ENCODE assay signal across 12 cellular contexts in genomic region chr7:542131-542934, GRCh38. TPM values are rescaled to one million over a fixed set of nuclear protein-coding genes. Genes with fewer than 3 reads are reported as not detected.
A peak's percentile ranks its signal among the peaks of the same experiment; 100 is the strongest.
DNase-seq lines count a peak whose midpoint lies in the region; ATAC-seq and TF ChIP-seq lines count a peak whose summit lies in the region.
"Had no signal": no experiment of that assay in that cellular context is flagged by ENCODE, and none has a peak within 500 bp of the region (broad histone marks: within the 10 kb centered on the region; RNA-seq: fewer than 3 reads in every experiment).

No MANE protein-coding gene starts in this region.

- TF ChIP-seq CTCF in hepatocyte (IDR thresholded peaks at IDR 0.05; ENCODE audit: poor library complexity) (no peak), spleen (IDR thresholded peaks at IDR 0.05 in 8 of 11, conservative IDR thresholded peaks at IDR 0.05 in 3 of 11) (no peak)

- H3K9ac ChIP-seq in GM23248, result peak overlapping the region; percentile 65

- H3K9me3 ChIP-seq in GM23248 (ENCODE audit: low read depth) (no peaks in the 10 kb centered on the region), SJCRH30 (replicated peaks) (no peaks in the 10 kb centered on the region), hepatocyte (ENCODE audit: low read depth) (no peaks in the 10 kb centered on the region), spleen (peaks cover 0 to 12% (median 3%) of the 10 kb centered on the region in 8 donors)
- H3K9me3 ChIP-seq: ovary, transverse colon had no signal

- ATAC-seq in HG02623 (IDR thresholded peaks at IDR 0.05; ENCODE audit: unreplicated experiment) (no peak), HG02938 (IDR thresholded peaks at IDR 0.05; ENCODE audit: unreplicated experiment) (no peak)

- intact Hi-C loops in spleen (cut with DNase I; ENCODE audit: low total_unique reads), result no loop called here

- no peaks in the 10 kb centered on the region for H3K9me2 ChIP-seq in GM23248 (ENCODE audit: insufficient read depth)
- H3K9me2 ChIP-seq in hepatocyte (replicated peaks; ENCODE audit: insufficient read depth), result no peaks in the 10 kb centered on the region

- H3K4me3 ChIP-seq in GM23248 (no peak overlapping the region), SJCRH30 (no peak overlapping the region), hepatocyte (no peak overlapping the region), spleen (no peak overlapping the region)
- H3K4me3 ChIP-seq: ovary, transverse colon had no signal

- 67 to 79% methylated on average over 25 to 34 of the region's 34 CpGs for WGBS in GM23248 (ENCODE audit: low coverage in 1 of 2, low lambda C conversion rate in 2 of 2, missing lambda C conversion rate in 2 of 2), 2 experiments
- WGBS in hepatocyte (ENCODE audit: low lambda C conversion rate, missing lambda C conversion rate), result 79% methylated on average over 25 of the region's 34 CpGs
- WGBS in spleen, 5 donors, result 81 to 90% (median 85%) methylated on average over 29 to 34 of the region's 34 CpGs

- H3F3A ChIP-seq in GM23248 (ENCODE audit: insufficient read depth), result no peaks in the 10 kb centered on the region; the same call in none of the 2 replicates

- H3K27ac ChIP-seq in GM23248 (peak overlapping the region; percentile 73), SJCRH30 (peak overlapping the region; percentile 82), hepatocyte (peak overlapping the region; percentile 53), spleen (peak overlapping the region in 6 of 8 donors; percentile 38 to 72 (median 54))
- H3K27ac ChIP-seq: ovary, transverse colon had no signal

- DNase-seq in GM23248 (no peak), SJCRH30 (no peak), hepatocyte (ENCODE audit: low spot score) (no peak), spleen (no peak), KBM-7 (no peak)
- DNase-seq: activated T-cell treated with anti-CD3 and anti-CD28 coated beads for 4 hours, NCI-H524, ovary, T-helper 1 cell, transverse colon had no signal

- in situ Hi-C loops in GM23248 (cut with MboI) (no loop called here), KBM-7 (cut with MboI; ENCODE audit: low pct_unique_long_range_greater_than_20kb, low sequenced_read_pairs) (no loop called here)

- H3K79me2 ChIP-seq in GM23248 (ENCODE audit: insufficient read depth) (no peaks in the 10 kb centered on the region), hepatocyte (no peaks in the 10 kb centered on the region)

- H4K20me1 ChIP-seq in GM23248 (ENCODE audit: insufficient read depth), result no peaks in the 10 kb centered on the region
- H4K20me1 ChIP-seq in hepatocyte (ENCODE audit: insufficient read depth, poor library complexity, severe bottlenecking), result no peaks in the 10 kb centered on the region

- H3K27me3 ChIP-seq in GM23248 (replicated peaks; ENCODE audit: insufficient read depth) (no peaks in the 10 kb centered on the region), SJCRH30 (no peaks in the 10 kb centered on the region), hepatocyte (no peaks in the 10 kb centered on the region), spleen (replicated peaks in 1 of 7) (no peaks in the 10 kb centered on the region)
- H3K27me3 ChIP-seq: ovary, transverse colon had no signal

- H3K36me3 ChIP-seq in GM23248 (ENCODE audit: low read depth), result no peaks in the 10 kb centered on the region
- H3K36me3 ChIP-seq in SJCRH30, result no peaks in the 10 kb centered on the region
- no peaks in the 10 kb centered on the region for H3K36me3 ChIP-seq in hepatocyte (replicated peaks; ENCODE audit: insufficient read depth, low read depth)
- H3K36me3 ChIP-seq in spleen, result no peaks in the 10 kb centered on the region
- H3K36me3 ChIP-seq: ovary, transverse colon had no signal

- no peak for TF ChIP-seq POLR2A in spleen (IDR thresholded peaks at IDR 0.05)

- H3K4me1 ChIP-seq in GM23248 (ENCODE audit: insufficient read depth), result peaks cover 34% of the 10 kb centered on the region
- H3K4me1 ChIP-seq in SJCRH30, result peaks cover 28% of the 10 kb centered on the region
- peaks cover 38% of the 10 kb centered on the region for H3K4me1 ChIP-seq in hepatocyte (ENCODE audit: insufficient read depth)
- H3K4me1 ChIP-seq in spleen, result peaks cover 0 to 35% (median 21%) of the 10 kb centered on the region in 6 donors

- peak overlapping the region; percentile 19 for H3K4me2 ChIP-seq in GM23248 (ENCODE audit: unreplicated experiment)
- H3K4me2 ChIP-seq in hepatocyte, result no peak overlapping the region

- peak overlapping the region; percentile 20 for H2AFZ ChIP-seq in GM23248
- no peak overlapping the region for H2AFZ ChIP-seq in hepatocyte

RNA-seq across cellular contexts. Expression of gene PDGFA, which starts 22.7 kb away (rescaled TPM):
- 8.4 and 9.4 TPM in 2 replicates for total RNA-seq in GM23248 (2014; rRNA removed; shearing (Covaris generic))
- 4.7 and 5.1 TPM in 2 replicates for polyA plus RNA-seq in GM23248 (2016; fragmentation: Nextera tagmentation; extraction: Ambion mirVana)
- total RNA-seq in SJCRH30 (2014; rRNA removed; shearing (Covaris generic)), result 26.9 and 31.6 TPM in 2 replicates
- 56.6 and 63.1 TPM in 2 replicates for total RNA-seq in hepatocyte
- 22.3 and 30.7 TPM in 2 replicates for polyA plus RNA-seq in hepatocyte
- total RNA-seq in spleen, result 10 to 100 TPM; 16.1 to 49.5 (median 24.5) TPM
- polyA plus RNA-seq in spleen, result 10 to 100 TPM in 1 of 3 donors, 1 to 10 TPM in 2; 6.1 to 16.8 (median 9.9) TPM
